In the genomic region with DNA sequence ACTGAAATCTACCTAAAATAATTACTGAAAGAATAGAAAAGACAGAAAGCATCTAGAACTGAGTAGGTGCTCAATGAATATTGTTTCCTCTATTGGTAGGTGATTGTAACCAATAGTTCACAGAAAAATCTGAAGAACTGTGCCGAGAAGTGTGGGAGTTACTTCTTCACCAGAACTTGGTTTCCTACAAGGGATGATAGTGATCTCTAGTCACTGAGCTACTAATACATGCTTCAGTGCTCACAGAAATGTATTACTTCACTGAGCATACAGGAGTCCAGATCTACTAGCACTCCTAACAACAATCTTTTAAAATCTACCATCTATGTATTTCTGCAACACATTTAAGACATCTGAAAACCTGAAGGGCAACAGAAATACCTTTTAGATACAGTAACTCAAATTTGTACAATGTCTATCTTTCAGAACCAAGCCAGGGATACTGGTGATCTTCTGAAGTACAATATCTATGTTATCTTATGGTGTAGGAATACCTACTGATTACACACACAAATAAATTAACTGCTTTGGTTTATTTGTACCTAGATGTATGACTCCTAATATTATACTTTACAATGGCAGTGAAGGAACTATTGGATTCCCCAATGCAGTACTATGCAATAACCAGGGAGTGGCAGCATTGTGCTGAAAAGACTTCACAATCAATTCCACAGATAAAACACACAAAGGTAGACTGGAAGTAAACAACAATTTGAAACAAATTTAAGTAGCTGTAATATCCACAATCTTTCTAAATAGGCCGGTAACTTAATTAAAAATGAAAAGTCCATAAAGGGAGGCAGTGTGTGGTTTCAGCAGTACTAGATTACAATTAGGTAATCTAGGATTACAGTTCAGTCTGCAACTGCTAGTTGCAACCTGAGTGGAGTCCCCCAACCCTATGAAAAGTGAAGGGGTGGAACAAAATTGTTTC, we compare ENCODE assay signal across 8 cellular contexts.
A peak's percentile ranks its signal among the peaks of the same experiment; 100 is the strongest.
DNase-seq lines count a peak whose midpoint lies in the region; ATAC-seq and TF ChIP-seq lines count a peak whose summit lies in the region.

No MANE protein-coding gene starts in this region.

- POLR2A ChIA-PET in activated CD4-positive, alpha-beta memory T cell treated with anti-CD3 and anti-CD28 coated beads for 36 hours (lab: Charles Lee): interaction anchor here (1.6 kb wide), 1 partner anchor 288 kb away, joined by 4 read pairs; no protein-coding TSS in a partner anchor

- H4K20me1 ChIP-seq in GM23248 (ENCODE audit: insufficient read depth): no peaks in the 10 kb centered on the region

- no peaks in the 10 kb centered on the region for H3K27me3 Mint-ChIP-seq in activated CD4-positive, alpha-beta memory T cell treated with anti-CD3 and anti-CD28 coated beads for 36 hours
- H3K27me3 Mint-ChIP-seq in progenitor cell of endocrine pancreas: no peaks in the 10 kb centered on the region

- peak; percentile 90 for TF ChIP-seq CTCF in progenitor cell of endocrine pancreas (IDR thresholded peaks at IDR 0.05; ENCODE audit: unreplicated experiment)

- intact Hi-C loops in activated CD4-positive, alpha-beta memory T cell treated with anti-CD3 and anti-CD28 coated beads for 36 hours (cut with micrococcal nuclease): loop anchor here (1.0 to 2.0 kb wide), 5 partner anchors 44 to 288 kb away; no protein-coding TSS in a partner anchor

- CTCF ChIA-PET in activated CD4-positive, alpha-beta memory T cell treated with anti-CD3 and anti-CD28 coated beads for 36 hours (lab: Charles Lee): interaction anchor here (0.6 to 6.4 kb wide), 46 partner anchors 9 to 296 kb away, joined by 3 to 127 read pairs (median 4); no protein-coding TSS in a partner anchor

- peaks cover 20% of the 10 kb centered on the region for H3K4me1 ChIP-seq in GM23248 (ENCODE audit: insufficient read depth)

- no peaks in the 10 kb centered on the region for H3K9me3 ChIP-seq in GM23248 (ENCODE audit: low read depth)

- H2AFZ ChIP-seq in GM23248: no peak overlapping the region

- H3K4me3 ChIP-seq in GM23248: no peak overlapping the region

- H3K9ac ChIP-seq in GM23248: no peak overlapping the region

- H3K9me2 ChIP-seq in GM23248 (ENCODE audit: insufficient read depth): no peaks in the 10 kb centered on the region

- H3K27ac Mint-ChIP-seq in activated CD4-positive, alpha-beta memory T cell treated with anti-CD3 and anti-CD28 coated beads for 36 hours: peak overlapping the region; percentile 50
- peak overlapping the region; percentile 31 for H3K27ac Mint-ChIP-seq in progenitor cell of endocrine pancreas

- H3K27ac ChIP-seq in GM23248: no peak overlapping the region

- ATAC-seq in HG03139 (IDR thresholded peaks at IDR 0.05; ENCODE audit: unreplicated experiment) (no peak), HG02588 (IDR thresholded peaks at IDR 0.05; ENCODE audit: unreplicated experiment) (no peak)

- DNase-seq in DMS79 (lab: John Stamatoyannopoulos, UW): peak; percentile 31
- DNase-seq in GM23248: peak; percentile 75
- DNase-seq in NCI-H2227 treated with DMSO at 0.1 percent for 48 hours (lab: John Stamatoyannopoulos, UW): peak; percentile 54
- no peak for DNase-seq in activated CD4-positive, alpha-beta memory T cell treated with anti-CD3 and anti-CD28 coated beads for 36 hours
- DNase-seq in glomerular visceral epithelial cell (ENCODE audit: extremely low spot score): peak; percentile 47
- no peak for DNase-seq in progenitor cell of endocrine pancreas (ENCODE audit: low spot score, unreplicated experiment)

- no peaks in the 10 kb centered on the region for H3K36me3 ChIP-seq in GM23248 (ENCODE audit: low read depth)

- H3F3A ChIP-seq in GM23248 (ENCODE audit: insufficient read depth): 0 out of 2 replicates have a peak, but pooled peaks cover 7% of the 10 kb centered on the region

- H3K27me3 ChIP-seq in GM23248 (replicated peaks; ENCODE audit: insufficient read depth): no peaks in the 10 kb centered on the region

- no peak overlapping the region for H3K4me3 Mint-ChIP-seq in activated CD4-positive, alpha-beta memory T cell treated with anti-CD3 and anti-CD28 coated beads for 36 hours
- H3K4me3 Mint-ChIP-seq in progenitor cell of endocrine pancreas (ENCODE audit: low read depth): no peak overlapping the region

- H3K9me3 Mint-ChIP-seq in activated CD4-positive, alpha-beta memory T cell treated with anti-CD3 and anti-CD28 coated beads for 36 hours: no peaks in the 10 kb centered on the region
- no peaks in the 10 kb centered on the region for H3K9me3 Mint-ChIP-seq in progenitor cell of endocrine pancreas (ENCODE audit: low read depth)

- 39 to 57% methylated on average over 2 of the region's 2 CpGs for WGBS in GM23248 (ENCODE audit: low coverage in 1 of 2, low lambda C conversion rate in 2 of 2, missing lambda C conversion rate in 2 of 2), 2 experiments

- peaks cover 6% of the 10 kb centered on the region for H3K36me3 Mint-ChIP-seq in activated CD4-positive, alpha-beta memory T cell treated with anti-CD3 and anti-CD28 coated beads for 36 hours
- H3K36me3 Mint-ChIP-seq in progenitor cell of endocrine pancreas (ENCODE audit: insufficient read depth): peaks cover 12% of the 10 kb centered on the region

- H3K4me2 ChIP-seq in GM23248 (ENCODE audit: unreplicated experiment): no peak overlapping the region

- H3K4me1 Mint-ChIP-seq in activated CD4-positive, alpha-beta memory T cell treated with anti-CD3 and anti-CD28 coated beads for 36 hours (ENCODE audit: low read depth): peaks cover 41% of the 10 kb centered on the region
- H3K4me1 Mint-ChIP-seq in progenitor cell of endocrine pancreas (ENCODE audit: low read depth): peaks cover 27% of the 10 kb centered on the region

- in situ Hi-C loops in GM23248 (cut with MboI): loop anchor here (25.0 kb wide), 1 partner anchor 276 kb away; no protein-coding TSS in a partner anchor

- peaks cover 24% of the 10 kb centered on the region; the same call in 1 of the 2 replicates for H3K79me2 ChIP-seq in GM23248 (ENCODE audit: insufficient read depth)

Comparison
In these comparisons a context has a peak if more than half of its experiments do, and no peak if none do; other contexts are left out.
1. DNase-seq: peak in DMS79 (single experiment), GM23248 (single experiment), NCI-H2227 treated with DMSO at 0.1 percent for 48 hours (single experiment) and glomerular visceral epithelial cell (single experiment); none in activated CD4-positive, alpha-beta memory T cell treated with anti-CD3 and anti-CD28 coated beads for 36 hours (single experiment) and progenitor cell of endocrine pancreas (single experiment).